In genomic region chr15:64825431-64826294, GRCh38 we compare ENCODE assay signal across 8 cellular contexts. TPM values are rescaled to one million over a fixed set of nuclear protein-coding genes. Genes with fewer than 3 reads are reported as not detected.
DNase-seq lines count a peak whose midpoint lies in the region; ATAC-seq and TF ChIP-seq lines count a peak whose summit lies in the region.

A gene with protein sequence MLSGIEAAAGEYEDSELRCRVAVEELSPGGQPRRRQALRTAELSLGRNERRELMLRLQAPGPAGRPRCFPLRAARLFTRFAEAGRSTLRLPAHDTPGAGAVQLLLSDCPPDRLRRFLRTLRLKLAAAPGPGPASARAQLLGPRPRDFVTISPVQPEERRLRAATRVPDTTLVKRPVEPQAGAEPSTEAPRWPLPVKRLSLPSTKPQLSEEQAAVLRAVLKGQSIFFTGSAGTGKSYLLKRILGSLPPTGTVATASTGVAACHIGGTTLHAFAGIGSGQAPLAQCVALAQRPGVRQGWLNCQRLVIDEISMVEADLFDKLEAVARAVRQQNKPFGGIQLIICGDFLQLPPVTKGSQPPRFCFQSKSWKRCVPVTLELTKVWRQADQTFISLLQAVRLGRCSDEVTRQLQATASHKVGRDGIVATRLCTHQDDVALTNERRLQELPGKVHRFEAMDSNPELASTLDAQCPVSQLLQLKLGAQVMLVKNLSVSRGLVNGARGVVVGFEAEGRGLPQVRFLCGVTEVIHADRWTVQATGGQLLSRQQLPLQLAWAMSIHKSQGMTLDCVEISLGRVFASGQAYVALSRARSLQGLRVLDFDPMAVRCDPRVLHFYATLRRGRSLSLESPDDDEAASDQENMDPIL (minus strand): TSS chr15:64825647. CDS start chr15:64824335, 1,312 bp downstream.

- H3K4me1 ChIP-seq in colonic mucosa: peaks cover 5% of the 10 kb centered on the region

- no peak for TF ChIP-seq CTCF in colonic mucosa (IDR thresholded peaks at IDR 0.05)

- H3K27ac ChIP-seq in colonic mucosa: no peak within 1 kb of the TSS

- ATAC-seq in GM19351 (IDR thresholded peaks at IDR 0.05; ENCODE audit: unreplicated experiment) (peak; percentile 83), HG03520 (IDR thresholded peaks at IDR 0.05; ENCODE audit: unreplicated experiment) (peak; percentile 83)

- H3K9ac ChIP-seq in colonic mucosa (ENCODE audit: low read depth in 2 of 2, low read length in 2 of 2): peak within 1 kb of the TSS; percentile 66 to 73

- no peaks in the 10 kb centered on the region for H3K27me3 ChIP-seq in colonic mucosa

- H3K9me3 ChIP-seq in colonic mucosa: no peaks in the 10 kb centered on the region

- DNase-seq in C1 segment of cervical spinal cord (lab: John Stamatoyannopoulos, UW): peak in 13 of 14 donors; percentile 29 to 94 (median 78)
- DNase-seq in NCI-H526 treated with DMSO at 0.1 percent for 48 hours (lab: John Stamatoyannopoulos, UW): peak; percentile 99
- DNase-seq in activated CD4-positive, alpha-beta T cell treated with anti-CD3 and anti-CD28 coated beads for 48 hours: peak; percentile 93
- DNase-seq in colonic mucosa: peak; percentile 95
- peak; percentile 98 for DNase-seq in kidney tubule cell (ENCODE audit: low spot score)
- peak; percentile 59 to 77 for DNase-seq in stimulated activated CD4-positive, alpha-beta T cell treated with anti-CD3 and anti-CD28 coated beads, Interleukin-1b, Interleukin-23, amount 100 ng/mL, for 4 hours (ENCODE audit: low read depth in 2 of 2)

- no peaks in the 10 kb centered on the region for H3K36me3 ChIP-seq in colonic mucosa

- intact Hi-C loops in colonic mucosa (cut with DNase I): no loop called here

- peak within 1 kb of the TSS; percentile 41 for H3K4me3 ChIP-seq in colonic mucosa

RNA-seq across cellular contexts. Expression of the gene that starts here (rescaled TPM):
- total RNA-seq in colonic mucosa: 10 to 100 TPM in 1 of 2 donors, 1 to 10 TPM in 1; 6.1 to 20.7 TPM
